In genomic region chr6:1439349-1439748, GRCh38 we compare ENCODE assay signal across 1 cellular context.
A peak's percentile ranks its signal among the peaks of the same experiment; 100 is the strongest.
TF ChIP-seq lines count a peak whose summit lies in the region.

No MANE protein-coding gene starts in this region.

TF ChIP-seq in GM12878, 131 proteins besides CTCF, POLR2A, EP300 and RAD21 (continued from another document):
- TF ChIP-seq NKRF (conservative IDR thresholded peaks at IDR 0.05) (no peak), BCL11A (IDR thresholded peaks at IDR 0.05; ENCODE audit: low read depth, low read length) (0 out of 2 replicates have a peak, but pooled peaks have one; percentile 40), DPF2 (IDR thresholded peaks at IDR 0.05) (peak; percentile 49; the same call in 1 of the 2 replicates), POU2F2 (IDR thresholded peaks at IDR 0.05; ENCODE audit: borderline replicate concordance, low read depth, low read length) (peak; percentile 40; the same call in 1 of the 3 replicates), PAX5 (IDR thresholded peaks at IDR 0.05; ENCODE audit: borderline replicate concordance, low read depth, low read length) (peak; percentile 22; the same call in 1 of the 2 replicates)
